In genomic region chr15:88299502-88299901, GRCh38 we compare ENCODE assay signal across 17 cellular contexts. TPM values are rescaled to one million over a fixed set of nuclear protein-coding genes. Genes with fewer than 3 reads are reported as not detected.
DNase-seq lines count a peak whose midpoint lies in the region; ATAC-seq and TF ChIP-seq lines count a peak whose summit lies in the region.
"Had no signal": no experiment of that assay in that cellular context is flagged by ENCODE, and none has a peak within 500 bp of the region (broad histone marks: within the 10 kb centered on the region; RNA-seq: fewer than 3 reads in every experiment).

No MANE protein-coding gene starts in this region.

- no peaks in the 10 kb centered on the region for H3K23me2 ChIP-seq in H9 (ENCODE audit: insufficient read length, low read depth, low read length, poor library complexity, severe bottlenecking)

- no CpG with 5 or more reads among the region's 4 CpGs for WGBS in H9 (ENCODE audit: extremely low coverage, insufficient read length, low lambda C conversion rate)

- peaks cover 3% of the 10 kb centered on the region; the same call in 1 of the 2 replicates for H3K4me1 ChIP-seq in H9 (ENCODE audit: insufficient read depth, low read length)

- H3K4ac ChIP-seq in H9 (ENCODE audit: low read depth, low read length): no peak overlapping the region

- no peak overlapping the region for H2BK15ac ChIP-seq in H9 (ENCODE audit: low read depth, low read length)

- no peaks in the 10 kb centered on the region for H3K9me3 ChIP-seq in H9 (ENCODE audit: control insufficient read depth, low read depth, low read length)

- H3K36me3 Mint-ChIP-seq in H9 (ENCODE audit: insufficient read depth in 1 of 3, low read depth in 3 of 3) (no peaks in the 10 kb centered on the region), WTC11 (no peaks in the 10 kb centered on the region)

- peak overlapping the region in 2 of 3 experiments; percentile 8 to 46; a peak in 2 of 7 replicates for H3K27ac Mint-ChIP-seq in H9
- H3K27ac Mint-ChIP-seq in WTC11: no peak overlapping the region
- H3K27ac Mint-ChIP-seq: HFFc6 had no signal

- peaks cover 4% of the 10 kb centered on the region in 2 experiments for H3K4me1 Mint-ChIP-seq in H9
- peaks cover 17% of the 10 kb centered on the region for H3K4me1 Mint-ChIP-seq in WTC11

- no peak overlapping the region for H3K4me2 ChIP-seq in H9 (ENCODE audit: insufficient read depth, insufficient read length, low read length)

- CTCF ChIA-PET in WTC11 (lab: Charles Lee): interaction anchor here (0.7 to 2.7 kb wide), 7 partner anchors 24 to 156 kb away, joined by 3 to 13 read pairs (median 5); no protein-coding TSS in a partner anchor

- no peak overlapping the region for H4K8ac ChIP-seq in H9 (replicated peaks; ENCODE audit: insufficient read length, low read depth, low read length)

- no peak overlapping the region for H2BK20ac ChIP-seq in H9 (ENCODE audit: low read depth, low read length, poor library complexity, severe bottlenecking)

- DNase-seq in H9 (no peak), WTC11 (ENCODE audit: low spot score) (peak; percentile 22), iPS-NIHi11 (ENCODE audit: low spot score) (peak; percentile 66), NCI-H526 (lab: John Stamatoyannopoulos, UW) (no peak)
- DNase-seq in activated CD4-positive, alpha-beta T cell treated with anti-CD3 and anti-CD28 coated beads for 4 hours: no peak
- DNase-seq: ACHN, GF-D8, HFFc6, IMR-90, NCI-H187, NCI-H226, NCI-H526 treated with DMSO at 0.1 percent for 48 hours had no signal

- no peak overlapping the region for H2AFZ ChIP-seq in H9 (ENCODE audit: low read length)

- H3K27ac ChIP-seq in H9 (ENCODE audit: insufficient read length, low read depth, low read length): no peak overlapping the region
- H3K27ac ChIP-seq: C4-2B had no signal

- no peak overlapping the region for H2BK12ac ChIP-seq in H9 (ENCODE audit: insufficient read length, low read depth, low read length)

- H3K56ac ChIP-seq in H9 (ENCODE audit: insufficient read length, low read depth, low read length): no peak overlapping the region

- H4K91ac ChIP-seq in H9 (ENCODE audit: insufficient read length, low read depth, low read length): no peak overlapping the region

- no peaks in the 10 kb centered on the region for H3K27me3 ChIP-seq in H9 (ENCODE audit: insufficient read depth, low read length)

- H3T11ph ChIP-seq in H9 (ENCODE audit: low read length): no peak overlapping the region

- peaks cover 24% of the 10 kb centered on the region for H3K27me3 Mint-ChIP-seq in H9 (ENCODE audit: low read depth)
- H3K27me3 Mint-ChIP-seq in WTC11 (ENCODE audit: low read depth): peaks cover 3% of the 10 kb centered on the region; the same call in 1 of the 2 replicates

- H3K4me3 Mint-ChIP-seq in H9: no peak overlapping the region
- no peak overlapping the region for H3K4me3 Mint-ChIP-seq in WTC11
- H3K4me3 Mint-ChIP-seq: HFFc6 had no signal

- no peak overlapping the region for H3K23ac ChIP-seq in H9 (ENCODE audit: insufficient read length, low read depth, low read length)

- H3K9me3 Mint-ChIP-seq in H9 (no peaks in the 10 kb centered on the region), WTC11 (peaks cover 3% of the 10 kb centered on the region; the same call in 1 of the 2 replicates)
- H3K9me3 Mint-ChIP-seq: HFFc6 had no signal

- H3K9ac ChIP-seq in H9 (ENCODE audit: extremely low read depth, insufficient read length, low read length): no peak overlapping the region

- POLR2A ChIA-PET in WTC11 (lab: Charles Lee): no interaction called here

- TF ChIP-seq CTCF in H9 (conservative IDR thresholded peaks at IDR 0.05) (no peak), WTC11 (IDR thresholded peaks at IDR 0.05) (no peak)

- no peaks in the 10 kb centered on the region for H3K79me1 ChIP-seq in H9 (ENCODE audit: insufficient read depth, low read depth, low read length, poor library complexity, severe bottlenecking)

- H4K5ac ChIP-seq in H9 (ENCODE audit: insufficient read length, low read depth, low read length): no peak overlapping the region

- H2BK5ac ChIP-seq in H9 (ENCODE audit: insufficient read length, low read length): no peak overlapping the region

- H3K18ac ChIP-seq in H9 (ENCODE audit: insufficient read length, low read depth, low read length): no peak overlapping the region

- peak; percentile 52 for ATAC-seq in WTC11
- ATAC-seq in GM18517 (IDR thresholded peaks at IDR 0.05; ENCODE audit: unreplicated experiment): no peak
- ATAC-seq in HG02884 (IDR thresholded peaks at IDR 0.05; ENCODE audit: unreplicated experiment): no peak
- ATAC-seq: Right ventricle myocardium inferior had no signal

- H3K14ac ChIP-seq in H9 (ENCODE audit: insufficient read depth, low read length): no peak overlapping the region

- H3K79me2 ChIP-seq in H9 (ENCODE audit: insufficient read depth, low read length): no peaks in the 10 kb centered on the region

- no peaks in the 10 kb centered on the region for H4K20me1 ChIP-seq in H9 (ENCODE audit: control insufficient read depth, insufficient read depth, insufficient read length)

- H2AK5ac ChIP-seq in H9 (ENCODE audit: insufficient read length, low read length): no peak overlapping the region

- no peak overlapping the region for H2BK120ac ChIP-seq in H9 (ENCODE audit: low read depth, low read length, poor library complexity, severe bottlenecking)

TF ChIP-seq in WTC11, 78 proteins besides CTCF, POLR2A, EP300 and RAD21 (continues in another document):
- TF ChIP-seq NR1H2 (CRISPR knock-in tag; IDR thresholded peaks at IDR 0.05): no peak
- no peak for TF ChIP-seq KAT7 (CRISPR knock-in tag; IDR thresholded peaks at IDR 0.05; ENCODE audit: borderline replicate concordance)
- TF ChIP-seq TP53 (CRISPR knock-in tag; IDR thresholded peaks at IDR 0.05): no peak
- no peak for TF ChIP-seq ZSCAN18 (CRISPR knock-in tag; IDR thresholded peaks at IDR 0.05)
- no peak for TF ChIP-seq NFYB (CRISPR knock-in tag; conservative IDR thresholded peaks at IDR 0.05; ENCODE audit: low read depth)
- TF ChIP-seq EMX1 (CRISPR knock-in tag; IDR thresholded peaks at IDR 0.05): no peak
- no peak for TF ChIP-seq ZNF416 (CRISPR knock-in tag; IDR thresholded peaks at IDR 0.05)
- no peak for TF ChIP-seq MYBL2 (CRISPR knock-in tag; IDR thresholded peaks at IDR 0.05)
- TF ChIP-seq FOXP4 (CRISPR knock-in tag; IDR thresholded peaks at IDR 0.05): no peak
- no peak for TF ChIP-seq ZNF512 (CRISPR knock-in tag; IDR thresholded peaks at IDR 0.05; ENCODE audit: borderline replicate concordance)
- TF ChIP-seq OVOL2 (CRISPR knock-in tag; IDR thresholded peaks at IDR 0.05; ENCODE audit: borderline replicate concordance): no peak
- no peak for TF ChIP-seq FOXP1 (CRISPR knock-in tag; IDR thresholded peaks at IDR 0.05; ENCODE audit: borderline replicate concordance)
- TF ChIP-seq USF1 (CRISPR knock-in tag; IDR thresholded peaks at IDR 0.05): no peak
- TF ChIP-seq CDX4 (CRISPR knock-in tag; IDR thresholded peaks at IDR 0.05; ENCODE audit: borderline replicate concordance): no peak

RNA-seq across cellular contexts. Expression of gene NTRK3, which starts 43.0 kb away (rescaled TPM):
- total RNA-seq in H9 (2021) (2.4 and 2.5 TPM in 2 replicates), WTC11 (2021) (8.2 to 12.3 TPM (median 10.3 TPM) in 3 replicates)
- total RNA-seq: SK-MEL-5 had no signal

Comparison
In these comparisons a context has a peak if more than half of its experiments do, and no peak if none do; other contexts are left out.
1. DNase-seq: peak in WTC11 (single experiment) and iPS-NIHi11 (single experiment); none in H9 (single experiment), NCI-H526 (0 of 2) and activated CD4-positive, alpha-beta T cell treated with anti-CD3 and anti-CD28 coated beads for 4 hours (0 of 2).